Comparison of ENCODE assay signal across 8 cellular contexts in the genomic region with DNA sequence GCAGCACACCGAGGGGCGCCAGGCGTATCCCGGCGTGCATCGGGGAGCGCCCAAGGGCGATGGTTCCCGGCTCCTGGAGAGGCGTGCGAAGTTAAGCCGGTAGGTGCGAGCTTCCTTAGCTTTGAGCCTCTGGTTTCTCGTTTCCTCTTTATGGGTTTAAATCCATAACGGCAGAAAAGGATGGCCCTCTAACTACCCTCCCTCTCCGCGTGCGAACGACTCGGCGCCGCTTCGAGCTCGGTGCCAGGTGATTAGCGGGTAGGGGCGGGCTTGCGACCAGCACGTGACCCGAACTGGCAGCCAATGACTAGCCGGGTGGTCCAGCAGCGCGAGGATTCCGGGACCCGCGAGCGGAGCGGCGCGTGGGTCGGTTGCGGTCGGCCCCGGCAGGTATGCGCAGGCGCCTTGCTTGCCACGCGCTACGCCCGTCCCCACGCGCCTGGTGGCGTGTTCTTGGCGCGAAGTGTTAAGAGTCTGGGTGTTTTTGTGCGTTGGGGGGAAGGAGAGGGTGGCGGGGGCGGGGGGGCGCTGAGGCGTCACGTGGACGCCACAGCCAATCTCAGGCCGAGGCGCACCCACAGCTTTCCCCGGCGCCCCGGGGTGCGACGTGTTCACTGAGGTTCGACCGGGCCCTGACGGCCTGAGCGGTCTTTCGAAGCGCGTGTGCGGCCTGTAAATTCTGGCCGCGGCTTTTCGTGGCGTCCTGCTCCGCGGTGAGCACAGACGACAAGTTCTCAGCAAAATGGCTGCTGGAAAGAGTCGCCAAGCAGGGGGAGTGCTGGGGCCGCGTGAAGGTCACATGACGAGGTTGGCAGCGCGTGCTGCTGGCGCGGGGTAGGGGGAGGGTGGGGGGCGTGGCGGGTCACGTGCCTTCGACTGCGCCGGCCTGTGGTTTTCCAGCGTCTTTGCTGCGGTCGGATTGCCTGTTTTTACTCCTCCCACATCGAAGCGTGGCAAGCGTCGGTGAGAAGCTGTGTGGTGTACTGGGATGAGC. TPM values are rescaled to one million over a fixed set of nuclear protein-coding genes. Genes with fewer than 3 reads are reported as not detected.
DNase-seq lines count a peak whose midpoint lies in the region; ATAC-seq and TF ChIP-seq lines count a peak whose summit lies in the region.

No MANE protein-coding gene starts in this region.

- no peaks in the 10 kb centered on the region for H3K27me3 ChIP-seq in lung (ENCODE audit: control insufficient read depth, insufficient read depth)

- peak overlapping the region; percentile 65 to 72 for H3K27ac ChIP-seq in lung (ENCODE audit: low read depth in 1 of 2, low read length in 1 of 2)

- TF ChIP-seq CTCF in lung (IDR thresholded peaks at IDR 0.05; ENCODE audit: control extremely low read depth, extremely low read depth), result no peak

- H3K4me3 ChIP-seq in lung, result peak overlapping the region; percentile 42

- WGBS in lung, 2 donors, result 1 to 3% methylated on average over 93 to 104 of the region's 104 CpGs

- H3K4me1 ChIP-seq in lung (ENCODE audit: control insufficient read depth in 2 of 2, insufficient read depth in 2 of 2, low read length in 2 of 2), result peaks cover 0 to 2% of the 10 kb centered on the region in 2 donors

- peak; percentile 56 for ATAC-seq in HG03103 (IDR thresholded peaks at IDR 0.05; ENCODE audit: low read depth, unreplicated experiment)
- peak; percentile 88 for ATAC-seq in lung (ENCODE audit: insufficient read depth, low FRiP score)
- ATAC-seq in HG03196 (IDR thresholded peaks at IDR 0.05; ENCODE audit: unreplicated experiment), result no peak

- DNase-seq in CMK (ENCODE audit: low read depth) (peak; percentile 80), NCI-H82 (lab: John Stamatoyannopoulos, UW) (peak; percentile 91), lung (ENCODE audit: low spot score) (peak; percentile 70)
- peak; percentile 76 to 87 for DNase-seq in activated CD8-positive, alpha-beta memory T cell treated with anti-CD3 and anti-CD28 coated beads for 4 hours (ENCODE audit: low read depth in 2 of 2)
- DNase-seq in effector CD4-positive, alpha-beta T cell, result peak; percentile 46
- DNase-seq in stimulated activated CD4-positive, alpha-beta T cell treated with anti-CD3 and anti-CD28 coated beads, Interleukin-4, amount 100 ng/mL, for 24 hours, result peak; percentile 79

- peaks cover 0 to 3% of the 10 kb centered on the region in 2 donors for H3K9me3 ChIP-seq in lung (ENCODE audit: control insufficient read depth in 2 of 2, insufficient read depth in 1 of 2, low read length in 1 of 2)

- no peaks in the 10 kb centered on the region for H3K36me3 ChIP-seq in lung (ENCODE audit: control insufficient read depth in 2 of 2, insufficient read depth in 2 of 2, low read length in 2 of 2)

RNA-seq across cellular contexts. Expression of a gene that starts 38.7 kb away (rescaled TPM):
- 10 to 100 TPM; 23.7 to 86.2 TPM for total RNA-seq in lung
- polyA plus RNA-seq in lung, result 1 to 10 TPM; 2.7 to 4.6 TPM
